18 cellular contexts compared by ENCODE assay signal in the genomic region with DNA sequence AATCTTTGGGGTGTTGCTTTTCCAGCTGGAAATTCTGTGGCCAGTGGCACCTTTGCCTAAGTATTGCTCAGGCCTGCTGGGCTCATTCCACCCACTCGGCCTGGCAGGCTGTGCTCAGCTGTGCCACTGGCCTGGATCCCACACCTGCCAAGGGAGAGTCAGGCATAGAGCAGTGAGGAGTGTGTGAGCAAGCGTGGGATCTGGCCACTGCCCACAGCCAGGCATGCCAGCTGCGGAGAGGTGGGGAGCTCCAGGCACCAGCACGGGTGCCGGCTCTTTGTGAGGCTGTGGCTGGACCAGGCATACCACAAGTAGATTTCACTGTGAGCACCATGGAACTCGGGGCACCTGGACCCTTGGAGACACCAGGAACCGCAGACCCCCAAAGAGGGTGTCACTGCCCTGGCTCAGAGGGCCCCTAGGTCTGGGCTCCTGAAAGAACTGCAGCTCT.
DNase-seq lines count a peak whose midpoint lies in the region; ATAC-seq and TF ChIP-seq lines count a peak whose summit lies in the region.
"Had no signal": no experiment of that assay in that cellular context is flagged by ENCODE, and none has a peak within 500 bp of the region (broad histone marks: within the 10 kb centered on the region; RNA-seq: fewer than 3 reads in every experiment).

No MANE protein-coding gene starts in this region.

- H3K9me3 ChIP-seq in HUES48 (ENCODE audit: control insufficient read depth, insufficient read depth, low read length) (no peaks in the 10 kb centered on the region), iPS-20b (ENCODE audit: insufficient read depth, low read depth, low read length) (no peaks in the 10 kb centered on the region)

- peak overlapping the region; percentile 66 for H3K9ac ChIP-seq in HUES48 (ENCODE audit: low read depth, low read length)
- peak overlapping the region; percentile 36 for H3K9ac ChIP-seq in iPS-20b (ENCODE audit: low read depth, low read length)

- no peak for ATAC-seq in HG03442 (IDR thresholded peaks at IDR 0.05; ENCODE audit: unreplicated experiment)
- ATAC-seq in activated CD8-positive, alpha-beta T cell treated with anti-CD3 and anti-CD28 coated beads, Interleukin-2, amount 10 ng/mL, durations not matched to agents 7 days and 5 days, result no peak
- ATAC-seq in HG02610 (IDR thresholded peaks at IDR 0.05; ENCODE audit: unreplicated experiment), result no peak
- ATAC-seq: GM12878 had no signal

- DNase-seq in dorsolateral prefrontal cortex, result peak in 6 of 10 donors; percentile 5 to 60 (median 36)
- peak in 7 of 10 donors; percentile 7 to 88 (median 46) for DNase-seq in posterior cingulate gyrus
- no peak for DNase-seq in activated naive CD4-positive, alpha-beta T cell treated with anti-CD3 and anti-CD28 coated beads, Interleukin-2, amount 10 ng/mL, durations not matched to agents 7 days and 5 days
- DNase-seq in activated CD8-positive, alpha-beta T cell treated with anti-CD3 and anti-CD28 coated beads, Interleukin-2, amount 10 ng/mL, durations not matched to agents 7 days and 5 days, result no peak
- DNase-seq: DMS53, IMR-90, MV-4-11, NCI-H1436 treated with DMSO at 0.1 percent for 48 hours, NCI-H2107, NCI-H345, NCI-H69, PC-9 had no signal

- H3K4me1 ChIP-seq in HUES48 (ENCODE audit: control insufficient read depth, insufficient read depth, low read length), result peaks cover 21% of the 10 kb centered on the region
- H3K4me1 ChIP-seq in iPS-20b (ENCODE audit: insufficient read depth, low read length), result peaks cover 7% of the 10 kb centered on the region; the same call in 1 of the 2 replicates

- CTCF ChIA-PET in activated naive CD4-positive, alpha-beta T cell treated with anti-CD3 and anti-CD28 coated beads, Interleukin-2, amount 10 ng/mL, durations not matched to agents 7 days and 5 days (lab: Charles Lee), result no interaction called here
- CTCF ChIA-PET in activated CD8-positive, alpha-beta T cell treated with anti-CD3 and anti-CD28 coated beads, Interleukin-2, amount 10 ng/mL, durations not matched to agents 7 days and 5 days (lab: Charles Lee), result no interaction called here

- intact Hi-C loops in dorsolateral prefrontal cortex (cut with DNase I) (no loop called here), posterior cingulate gyrus (cut with DNase I) (no loop called here)

- no peaks in the 10 kb centered on the region for H3K36me3 Mint-ChIP-seq in activated naive CD4-positive, alpha-beta T cell treated with anti-CD3 and anti-CD28 coated beads, Interleukin-2, amount 10 ng/mL, durations not matched to agents 7 days and 5 days
- no peaks in the 10 kb centered on the region for H3K36me3 Mint-ChIP-seq in activated CD8-positive, alpha-beta T cell treated with anti-CD3 and anti-CD28 coated beads, Interleukin-2, amount 10 ng/mL, durations not matched to agents 7 days and 5 days (ENCODE audit: low read depth)
- H3K36me3 Mint-ChIP-seq: CD14-positive monocyte had no signal

- H3K36me3 ChIP-seq in HUES48 (ENCODE audit: control insufficient read depth, insufficient read depth, low read length) (peaks cover 48% of the 10 kb centered on the region), iPS-20b (ENCODE audit: insufficient read depth, low read depth, low read length) (peaks cover 54% of the 10 kb centered on the region)

- no peak for TF ChIP-seq CTCF in dorsolateral prefrontal cortex (IDR thresholded peaks at IDR 0.05 in 54 of 56, conservative IDR thresholded peaks at IDR 0.05 in 2 of 56; ENCODE audit: low read depth in 1 of 56, partially characterized antibody in 56 of 56)

- H3K9me3 Mint-ChIP-seq in activated naive CD4-positive, alpha-beta T cell treated with anti-CD3 and anti-CD28 coated beads, Interleukin-2, amount 10 ng/mL, durations not matched to agents 7 days and 5 days, result no peaks in the 10 kb centered on the region
- no peaks in the 10 kb centered on the region for H3K9me3 Mint-ChIP-seq in activated CD8-positive, alpha-beta T cell treated with anti-CD3 and anti-CD28 coated beads, Interleukin-2, amount 10 ng/mL, durations not matched to agents 7 days and 5 days (ENCODE audit: insufficient read depth)

- H3K4me1 Mint-ChIP-seq in activated naive CD4-positive, alpha-beta T cell treated with anti-CD3 and anti-CD28 coated beads, Interleukin-2, amount 10 ng/mL, durations not matched to agents 7 days and 5 days, result no peaks in the 10 kb centered on the region
- no peaks in the 10 kb centered on the region for H3K4me1 Mint-ChIP-seq in activated CD8-positive, alpha-beta T cell treated with anti-CD3 and anti-CD28 coated beads, Interleukin-2, amount 10 ng/mL, durations not matched to agents 7 days and 5 days (ENCODE audit: low read depth)
- H3K4me1 Mint-ChIP-seq: CD14-positive monocyte had no signal

- H3K4me3 ChIP-seq in HUES48 (ENCODE audit: low read depth, low read length), result no peak overlapping the region
- H3K4me3 ChIP-seq in dorsolateral prefrontal cortex, result no peak overlapping the region
- peak overlapping the region; percentile 36; the same call in 1 of the 2 replicates for H3K4me3 ChIP-seq in iPS-20b (ENCODE audit: low read length)
- H3K4me3 ChIP-seq: GM12878, PC-9 had no signal

- H3K4me3 Mint-ChIP-seq in activated naive CD4-positive, alpha-beta T cell treated with anti-CD3 and anti-CD28 coated beads, Interleukin-2, amount 10 ng/mL, durations not matched to agents 7 days and 5 days, result no peak overlapping the region
- no peak overlapping the region for H3K4me3 Mint-ChIP-seq in activated CD8-positive, alpha-beta T cell treated with anti-CD3 and anti-CD28 coated beads, Interleukin-2, amount 10 ng/mL, durations not matched to agents 7 days and 5 days
- H3K4me3 Mint-ChIP-seq: CD14-positive monocyte had no signal

- POLR2A ChIA-PET in activated CD8-positive, alpha-beta T cell treated with anti-CD3 and anti-CD28 coated beads, Interleukin-2, amount 10 ng/mL, durations not matched to agents 7 days and 5 days (lab: Charles Lee), result no interaction called here

- H3K27ac ChIP-seq in HUES48 (ENCODE audit: low read depth, low read length), result peak overlapping the region; percentile 92
- no peak overlapping the region for H3K27ac ChIP-seq in dorsolateral prefrontal cortex
- H3K27ac ChIP-seq in iPS-20b (ENCODE audit: low read length), result peak overlapping the region; percentile 62
- H3K27ac ChIP-seq: PC-9 had no signal

- no peak overlapping the region for H3K27ac Mint-ChIP-seq in activated naive CD4-positive, alpha-beta T cell treated with anti-CD3 and anti-CD28 coated beads, Interleukin-2, amount 10 ng/mL, durations not matched to agents 7 days and 5 days
- no peak overlapping the region for H3K27ac Mint-ChIP-seq in activated CD8-positive, alpha-beta T cell treated with anti-CD3 and anti-CD28 coated beads, Interleukin-2, amount 10 ng/mL, durations not matched to agents 7 days and 5 days
- H3K27ac Mint-ChIP-seq: CD14-positive monocyte had no signal

- H3K27me3 ChIP-seq in HUES48 (ENCODE audit: control insufficient read depth, insufficient read depth, low read length), result no peaks in the 10 kb centered on the region
- peaks cover 0 to 11% (median 0%) of the 10 kb centered on the region in 45 donors for H3K27me3 ChIP-seq in dorsolateral prefrontal cortex
- no peaks in the 10 kb centered on the region for H3K27me3 ChIP-seq in iPS-20b (ENCODE audit: insufficient read depth, low read length)

- no peaks in the 10 kb centered on the region for H3K27me3 Mint-ChIP-seq in activated naive CD4-positive, alpha-beta T cell treated with anti-CD3 and anti-CD28 coated beads, Interleukin-2, amount 10 ng/mL, durations not matched to agents 7 days and 5 days
- H3K27me3 Mint-ChIP-seq in activated CD8-positive, alpha-beta T cell treated with anti-CD3 and anti-CD28 coated beads, Interleukin-2, amount 10 ng/mL, durations not matched to agents 7 days and 5 days (ENCODE audit: low read depth), result no peaks in the 10 kb centered on the region

Comparison
In these comparisons a context has a peak if more than half of its experiments do, and no peak if none do; other contexts are left out.
1. H3K27ac ChIP-seq: peak in HUES48 (single experiment) and iPS-20b (single experiment); none in dorsolateral prefrontal cortex (0 of 59).
2. DNase-seq: peak in dorsolateral prefrontal cortex (6 of 10) and posterior cingulate gyrus (7 of 10); none in activated naive CD4-positive, alpha-beta T cell treated with anti-CD3 and anti-CD28 coated beads, Interleukin-2, amount 10 ng/mL, durations not matched to agents 7 days and 5 days (single experiment) and activated CD8-positive, alpha-beta T cell treated with anti-CD3 and anti-CD28 coated beads, Interleukin-2, amount 10 ng/mL, durations not matched to agents 7 days and 5 days (single experiment).